ENCODE assay signal across 43 cellular contexts in genomic region chr17:33044771-33045170, GRCh38. TPM values are rescaled to one million over a fixed set of nuclear protein-coding genes. Genes with fewer than 3 reads are reported as not detected.
"Had no signal": no experiment of that assay in that cellular context is flagged by ENCODE, and none has a peak within 500 bp of the region (broad histone marks: within the 10 kb centered on the region; RNA-seq: fewer than 3 reads in every experiment).

No MANE protein-coding gene starts in this region.

- H3K4me1 ChIP-seq: adrenal gland, ascending aorta, body of pancreas, breast epithelium had no signal

- DNase-seq: activated effector memory CD4-positive, alpha-beta T cell treated with anti-CD3 and anti-CD28 coated beads, Interleukin-2, amount 50 U/mL, for 16 hours; activated effector memory CD4-positive, alpha-beta T cell treated with Interleukin-2 at 50 U/mL for 16 hours; activated gamma-delta T cell; activated gamma-delta T cell treated with Interleukin-2 at 50 U/mL for 16 hours; activated naive CD4-positive, alpha-beta T cell; activated naive CD4-positive, alpha-beta T cell treated with anti-CD3 and anti-CD28 coated beads for 36 hours; activated naive CD4-positive, alpha-beta T cell treated with anti-CD3 and anti-CD28 coated beads, Interleukin-2, amount 10 ng/mL, durations not matched to agents 7 days and 5 days; activated naive CD4-positive, alpha-beta T cell treated with anti-CD3 and anti-CD28 coated beads, Interleukin-2, amount 50 U/mL, for 16 hours; activated naive CD4-positive, alpha-beta T cell treated with Interleukin-2 at 50 U/mL for 16 hours; activated naive CD8-positive, alpha-beta T cell treated with anti-CD3 and anti-CD28 coated beads for 36 hours; activated naive CD8-positive, alpha-beta T cell treated with anti-CD3 and anti-CD28 coated beads, Interleukin-2, amount 10 ng/mL, durations not matched to agents 7 days and 5 days; activated naive CD8-positive, alpha-beta T cell treated with anti-CD3 and anti-CD28 coated beads, Interleukin-2, amount 50 U/mL, for 24 hours; activated T-cell treated with anti-CD3 and anti-CD28 coated beads, Interleukin-2, amount 50 U/mL, for 1 hour; activated T-cell treated with anti-CD3 and anti-CD28 coated beads, Interleukin-2, amount 50 U/mL, for 24 hours; activated T-cell treated with anti-CD3 and anti-CD28 coated beads, Interleukin-2, amount 50 U/mL, for 4 hours; activated T-cell treated with anti-CD3 and anti-CD28 coated beads, Interleukin-2, amount 50 U/mL, for 48 hours; activated T-cell treated with anti-CD3 and anti-CD28 coated beads, Interleukin-2, amount 50 U/mL, for 72 hours; adrenal gland; amniotic stem cell; amygdala; anterior cingulate cortex; aorta; body of pancreas; brain microvascular endothelial cell; caudate nucleus; central memory CD4-positive, alpha-beta T cell; cerebellar nuclear complex had no signal

- H3K36me3 Mint-ChIP-seq: activated naive CD4-positive, alpha-beta T cell treated with anti-CD3 and anti-CD28 coated beads, Interleukin-2, amount 10 ng/mL, durations not matched to agents 7 days and 5 days; activated naive CD4-positive, alpha-beta T cell treated with anti-CD3 and anti-CD28 coated beads, Interleukin-2, amount 50 U/mL, for 24 hours; activated naive CD4-positive, alpha-beta T cell treated with anti-CD3 and anti-CD28 coated beads, Interleukin-2, amount 50 U/mL, for 72 hours; activated naive CD8-positive, alpha-beta T cell; activated naive CD8-positive, alpha-beta T cell treated with anti-CD3 and anti-CD28 coated beads for 36 hours; activated naive CD8-positive, alpha-beta T cell treated with anti-CD3 and anti-CD28 coated beads, Interleukin-2, amount 10 ng/mL, durations not matched to agents 7 days and 5 days; brain had no signal

- H3K4me1 Mint-ChIP-seq: activated naive CD4-positive, alpha-beta T cell treated with anti-CD3 and anti-CD28 coated beads, Interleukin-2, amount 10 ng/mL, durations not matched to agents 7 days and 5 days; activated naive CD4-positive, alpha-beta T cell treated with anti-CD3 and anti-CD28 coated beads, Interleukin-2, amount 50 U/mL, for 24 hours; activated naive CD8-positive, alpha-beta T cell treated with anti-CD3 and anti-CD28 coated beads for 36 hours; activated naive CD8-positive, alpha-beta T cell treated with anti-CD3 and anti-CD28 coated beads, Interleukin-2, amount 10 ng/mL, durations not matched to agents 7 days and 5 days; activated naive CD8-positive, alpha-beta T cell treated with anti-CD3 and anti-CD28 coated beads, Interleukin-2, amount 50 U/mL, for 24 hours; activated T-helper 17 cell treated with anti-CD3 and anti-CD28 coated beads, Interleukin-2, amount 50 U/mL, for 72 hours; brain; central memory CD8-positive, alpha-beta T cell had no signal

- H3K4me3 ChIP-seq: adrenal gland, ascending aorta, body of pancreas, breast epithelium, cardiac muscle cell had no signal

- H3K27ac ChIP-seq: adrenal gland, ascending aorta, body of pancreas, brain microvascular endothelial cell, breast epithelium, cardiac muscle cell had no signal

- H3K27me3 ChIP-seq: adrenal gland, ascending aorta, body of pancreas, brain microvascular endothelial cell, breast epithelium had no signal

- H3K36me3 ChIP-seq: adrenal gland, ascending aorta, brain microvascular endothelial cell, breast epithelium, cardiac muscle cell had no signal

- H3K9me3 Mint-ChIP-seq: activated naive CD4-positive, alpha-beta T cell treated with anti-CD3 and anti-CD28 coated beads for 36 hours; activated naive CD4-positive, alpha-beta T cell treated with anti-CD3 and anti-CD28 coated beads, Interleukin-2, amount 10 ng/mL, durations not matched to agents 7 days and 5 days; activated naive CD4-positive, alpha-beta T cell treated with anti-CD3 and anti-CD28 coated beads, Interleukin-2, amount 50 U/mL, for 24 hours; activated naive CD4-positive, alpha-beta T cell treated with anti-CD3 and anti-CD28 coated beads, Interleukin-2, amount 50 U/mL, for 72 hours; activated naive CD8-positive, alpha-beta T cell treated with anti-CD3 and anti-CD28 coated beads for 36 hours; activated naive CD8-positive, alpha-beta T cell treated with anti-CD3 and anti-CD28 coated beads, Interleukin-2, amount 10 ng/mL, durations not matched to agents 7 days and 5 days; activated naive CD8-positive, alpha-beta T cell treated with anti-CD3 and anti-CD28 coated beads, Interleukin-2, amount 50 U/mL, for 24 hours; activated T-cell treated with anti-CD3 and anti-CD28 coated beads, Interleukin-2, amount 50 U/mL, for 24 hours; activated T-cell treated with anti-CD3 and anti-CD28 coated beads, Interleukin-2, amount 50 U/mL, for 4 hours; activated T-cell treated with anti-CD3 and anti-CD28 coated beads, Interleukin-2, amount 50 U/mL, for 72 hours; activated T-helper 1 cell treated with anti-CD3 and anti-CD28 coated beads, Interleukin-12 subunit alpha, Interleukin-12 subunit beta, Interleukin-2, Interleukin-4 antibody, amounts not matched to agents 30 ng/mL and 10 ng/mL and 1 ng/mL, durations not matched to agents 14 hours and 24 hours and 36 hours; activated T-helper 17 cell treated with anti-CD3 and anti-CD28 coated beads, Interleukin-2, amount 50 U/mL, for 72 hours; activated T-helper 2 cell treated with anti-CD3 and anti-CD28 coated beads, Interferon-gamma antibody, Interleukin-2, Interleukin-4, amounts not matched to agents 10 μg/mL and 5 μg/mL and 100 μg/mL, durations not matched to agents 14 hours and 24 hours and 36 hours; brain; central memory CD8-positive, alpha-beta T cell had no signal

- H3K27me3 Mint-ChIP-seq: activated naive CD4-positive, alpha-beta T cell treated with anti-CD3 and anti-CD28 coated beads, Interleukin-2, amount 10 ng/mL, durations not matched to agents 7 days and 5 days; activated naive CD8-positive, alpha-beta T cell treated with anti-CD3 and anti-CD28 coated beads for 36 hours; activated naive CD8-positive, alpha-beta T cell treated with anti-CD3 and anti-CD28 coated beads, Interleukin-2, amount 10 ng/mL, durations not matched to agents 7 days and 5 days had no signal

- H3K4me3 Mint-ChIP-seq: activated naive CD4-positive, alpha-beta T cell treated with anti-CD3 and anti-CD28 coated beads for 36 hours; activated naive CD4-positive, alpha-beta T cell treated with anti-CD3 and anti-CD28 coated beads, Interleukin-2, amount 10 ng/mL, durations not matched to agents 7 days and 5 days; activated naive CD4-positive, alpha-beta T cell treated with anti-CD3 and anti-CD28 coated beads, Interleukin-2, amount 50 U/mL, for 24 hours; activated naive CD8-positive, alpha-beta T cell; activated naive CD8-positive, alpha-beta T cell treated with anti-CD3 and anti-CD28 coated beads for 36 hours; activated naive CD8-positive, alpha-beta T cell treated with anti-CD3 and anti-CD28 coated beads, Interleukin-2, amount 10 ng/mL, durations not matched to agents 7 days and 5 days; activated naive CD8-positive, alpha-beta T cell treated with anti-CD3 and anti-CD28 coated beads, Interleukin-2, amount 50 U/mL, for 24 hours; activated T-cell treated with anti-CD3 and anti-CD28 coated beads, Interleukin-2, amount 50 U/mL, for 24 hours; activated T-cell treated with anti-CD3 and anti-CD28 coated beads, Interleukin-2, amount 50 U/mL, for 4 hours; activated T-cell treated with anti-CD3 and anti-CD28 coated beads, Interleukin-2, amount 50 U/mL, for 72 hours; activated T-helper 1 cell treated with anti-CD3 and anti-CD28 coated beads, Interleukin-12 subunit alpha, Interleukin-12 subunit beta, Interleukin-2, Interleukin-4 antibody, amounts not matched to agents 30 ng/mL and 10 ng/mL and 1 ng/mL, durations not matched to agents 14 hours and 24 hours and 36 hours; activated T-helper 17 cell treated with anti-CD3 and anti-CD28 coated beads, Interleukin-2, amount 50 U/mL, for 72 hours; brain; central memory CD8-positive, alpha-beta T cell had no signal

- H3K27ac Mint-ChIP-seq: activated naive CD4-positive, alpha-beta T cell treated with anti-CD3 and anti-CD28 coated beads for 36 hours; activated naive CD4-positive, alpha-beta T cell treated with anti-CD3 and anti-CD28 coated beads, Interleukin-2, amount 10 ng/mL, durations not matched to agents 7 days and 5 days; activated naive CD4-positive, alpha-beta T cell treated with anti-CD3 and anti-CD28 coated beads, Interleukin-2, amount 50 U/mL, for 24 hours; activated naive CD8-positive, alpha-beta T cell; activated naive CD8-positive, alpha-beta T cell treated with anti-CD3 and anti-CD28 coated beads for 36 hours; activated naive CD8-positive, alpha-beta T cell treated with anti-CD3 and anti-CD28 coated beads, Interleukin-2, amount 10 ng/mL, durations not matched to agents 7 days and 5 days; activated naive CD8-positive, alpha-beta T cell treated with anti-CD3 and anti-CD28 coated beads, Interleukin-2, amount 50 U/mL, for 24 hours; activated T-cell treated with anti-CD3 and anti-CD28 coated beads, Interleukin-2, amount 50 U/mL, for 24 hours; activated T-cell treated with anti-CD3 and anti-CD28 coated beads, Interleukin-2, amount 50 U/mL, for 72 hours; activated T-helper 1 cell treated with anti-CD3 and anti-CD28 coated beads, Interleukin-12 subunit alpha, Interleukin-12 subunit beta, Interleukin-2, Interleukin-4 antibody, amounts not matched to agents 30 ng/mL and 10 ng/mL and 1 ng/mL, durations not matched to agents 14 hours and 24 hours and 36 hours; activated T-helper 17 cell treated with anti-CD3 and anti-CD28 coated beads, Interleukin-2, amount 50 U/mL, for 72 hours; activated T-helper 2 cell treated with anti-CD3 and anti-CD28 coated beads, Interferon-gamma antibody, Interleukin-2, Interleukin-4, amounts not matched to agents 10 μg/mL and 5 μg/mL and 100 μg/mL, durations not matched to agents 14 hours and 24 hours and 36 hours; brain had no signal

- ATAC-seq: activated naive CD4-positive, alpha-beta T cell treated with anti-CD3 and anti-CD28 coated beads, Interleukin-2, amount 50 U/mL, for 72 hours; activated naive CD8-positive, alpha-beta T cell treated with anti-CD3 and anti-CD28 coated beads, Interleukin-2, amount 50 U/mL, for 24 hours; activated T-cell treated with anti-CD3 and anti-CD28 coated beads, Interleukin-2, amount 50 U/mL, for 4 hours; activated T-cell treated with anti-CD3 and anti-CD28 coated beads, Interleukin-2, amount 50 U/mL, for 72 hours; activated T-helper 17 cell treated with anti-CD3 and anti-CD28 coated beads, Interleukin-2, amount 50 U/mL, for 72 hours; body of pancreas had no signal

- H3K9me3 ChIP-seq: adrenal gland, ascending aorta, body of pancreas, breast epithelium had no signal

RNA-seq across cellular contexts. Expression of gene SPACA3, which starts 53.1 kb away (rescaled TPM):
- total RNA-seq: activated naive CD4-positive, alpha-beta T cell treated with anti-CD3 and anti-CD28 coated beads for 36 hours; activated naive CD4-positive, alpha-beta T cell treated with anti-CD3 and anti-CD28 coated beads, Interleukin-2, amount 50 U/mL, for 72 hours; activated naive CD8-positive, alpha-beta T cell treated with anti-CD3 and anti-CD28 coated beads for 36 hours; activated naive CD8-positive, alpha-beta T cell treated with anti-CD3 and anti-CD28 coated beads, Interleukin-2, amount 10 ng/mL, durations not matched to agents 7 days and 5 days; activated T-cell treated with anti-CD3 and anti-CD28 coated beads, Interleukin-2, amount 50 U/mL, for 4 hours; activated T-cell treated with anti-CD3 and anti-CD28 coated beads, Interleukin-2, amount 50 U/mL, for 72 hours; activated T-helper 1 cell treated with anti-CD3 and anti-CD28 coated beads, Interleukin-12 subunit alpha, Interleukin-12 subunit beta, Interleukin-2, Interleukin-4 antibody, amounts not matched to agents 30 ng/mL and 10 ng/mL and 1 ng/mL, durations not matched to agents 14 hours and 24 hours and 36 hours; activated T-helper 2 cell treated with anti-CD3 and anti-CD28 coated beads, Interferon-gamma antibody, Interleukin-2, Interleukin-4, amounts not matched to agents 10 μg/mL and 5 μg/mL and 100 μg/mL, durations not matched to agents 14 hours and 24 hours and 36 hours; adrenal gland; aorta; ascending aorta; astrocyte; breast epithelium; bronchial epithelial cell; cardiac muscle cell; cardiac septum; cerebellum; chondrocyte had no signal
- polyA plus RNA-seq: aorta, cardiac muscle cell had no signal
